ENCODE assay signal across 4 cellular contexts in the genomic region with DNA sequence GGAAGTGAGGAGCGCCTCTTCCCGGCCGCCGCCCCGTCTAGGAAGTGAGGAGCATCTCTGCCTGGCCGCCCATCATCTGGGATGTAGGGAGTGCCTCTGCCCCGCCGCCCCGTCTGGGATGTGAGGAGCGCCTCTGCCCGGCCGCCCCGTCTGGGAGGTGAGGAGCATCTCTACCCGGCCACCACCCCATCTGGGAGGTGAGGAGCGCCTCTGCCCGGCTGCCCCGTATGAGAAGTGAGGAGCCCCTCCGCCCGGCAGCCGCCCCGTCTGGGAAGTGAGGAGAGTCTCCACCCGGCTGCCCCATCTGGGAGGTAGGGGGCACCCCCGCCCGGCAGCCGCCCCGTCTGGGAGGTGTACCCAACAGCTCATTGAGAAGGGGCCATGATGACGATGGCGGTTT. TPM values are rescaled to one million over a fixed set of nuclear protein-coding genes. Genes with fewer than 3 reads are reported as not detected.
"Had no signal": no experiment of that assay in that cellular context is flagged by ENCODE, and none has a peak within 500 bp of the region (broad histone marks: within the 10 kb centered on the region; RNA-seq: fewer than 3 reads in every experiment).

No MANE protein-coding gene starts in this region.

RNA-seq across cellular contexts. Expression of gene TIMD4, which starts 22.6 kb away (rescaled TPM):
- total RNA-seq: LHCN-M2, M059J, MCF 10A, NCI-H460 had no signal
